In genomic region chr1:82225407-82226197, GRCh38 we compare ENCODE assay signal across 8 cellular contexts.
DNase-seq lines count a peak whose midpoint lies in the region; ATAC-seq and TF ChIP-seq lines count a peak whose summit lies in the region.

No MANE protein-coding gene starts in this region.

- ATAC-seq in Right ventricle myocardium inferior (peak; percentile 28), T-helper 17 cell (no peak), GM21619 (IDR thresholded peaks at IDR 0.05; ENCODE audit: unreplicated experiment) (no peak)

- H3K36me3 ChIP-seq in right atrium auricular region: no peaks in the 10 kb centered on the region
- H3K36me3 ChIP-seq in suprapubic skin: no peaks in the 10 kb centered on the region
- no peaks in the 10 kb centered on the region for H3K36me3 ChIP-seq in esophagus muscularis mucosa

- H3K4me1 ChIP-seq in right atrium auricular region: peaks cover 0 to 30% of the 10 kb centered on the region in 2 donors
- peaks cover 26% of the 10 kb centered on the region for H3K4me1 ChIP-seq in suprapubic skin
- peaks cover 6 to 25% (median 15%) of the 10 kb centered on the region in 4 donors for H3K4me1 ChIP-seq in esophagus muscularis mucosa

- H3K4me1 Mint-ChIP-seq in T-helper 17 cell: no peaks in the 10 kb centered on the region

- TF ChIP-seq POLR2A in suprapubic skin (IDR thresholded peaks at IDR 0.05) (no peak), esophagus muscularis mucosa (IDR thresholded peaks at IDR 0.05; ENCODE audit: low read depth) (no peak)

- H3K27me3 Mint-ChIP-seq in T-helper 17 cell: no peaks in the 10 kb centered on the region

- DNase-seq in Right ventricle myocardium inferior (ENCODE audit: missing footprints) (no peak), right atrium auricular region (ENCODE audit: low spot score) (no peak), NCI-H1105 (lab: John Stamatoyannopoulos, UW) (peak; percentile 95), dermis microvascular lymphatic vessel endothelial cell (ENCODE audit: low read depth in 2 of 2) (peak; percentile 49 to 75), suprapubic skin (ENCODE audit: low spot score in 2 of 2) (no peak), T-helper 17 cell (no peak), esophagus muscularis mucosa (ENCODE audit: extremely low spot score) (no peak)

- peak overlapping the region in 1 of 2 donors; percentile 10 for H3K27ac ChIP-seq in right atrium auricular region
- peak overlapping the region; percentile 36 for H3K27ac ChIP-seq in suprapubic skin
- no peak overlapping the region for H3K27ac ChIP-seq in esophagus muscularis mucosa (replicated peaks in 1 of 4)

- H3K36me3 Mint-ChIP-seq in T-helper 17 cell (ENCODE audit: low read depth): no peaks in the 10 kb centered on the region

- H3K9me3 ChIP-seq in right atrium auricular region (no peaks in the 10 kb centered on the region), suprapubic skin (no peaks in the 10 kb centered on the region), T-helper 17 cell (ENCODE audit: control insufficient read depth, low read length, poor library complexity, severe bottlenecking) (no peaks in the 10 kb centered on the region), esophagus muscularis mucosa (no peaks in the 10 kb centered on the region)

- TF ChIP-seq EP300 in suprapubic skin (IDR thresholded peaks at IDR 0.05): no peak
- no peak for TF ChIP-seq EP300 in esophagus muscularis mucosa (IDR thresholded peaks at IDR 0.05)

- H3K4me3 Mint-ChIP-seq in T-helper 17 cell: no peak overlapping the region

- intact Hi-C loops in Right ventricle myocardium inferior (cut with DNase I) (no loop called here), esophagus muscularis mucosa (cut with DNase I) (no loop called here)

- 10% methylated on average over 3 of the region's 3 CpGs for WGBS in suprapubic skin
- WGBS in esophagus muscularis mucosa: 39% methylated on average over 3 of the region's 3 CpGs

- TF ChIP-seq CTCF in right atrium auricular region (IDR thresholded peaks at IDR 0.05) (no peak), suprapubic skin (IDR thresholded peaks at IDR 0.05) (no peak), esophagus muscularis mucosa (IDR thresholded peaks at IDR 0.05) (no peak)

- H3K27me3 ChIP-seq in right atrium auricular region (no peaks in the 10 kb centered on the region), suprapubic skin (no peaks in the 10 kb centered on the region), esophagus muscularis mucosa (no peaks in the 10 kb centered on the region)

- H3K4me3 ChIP-seq in right atrium auricular region (no peak overlapping the region), suprapubic skin (no peak overlapping the region), esophagus muscularis mucosa (no peak overlapping the region)

- no peak overlapping the region for H3K27ac Mint-ChIP-seq in T-helper 17 cell

Comparison
In these comparisons a context has a peak if more than half of its experiments do, and no peak if none do; other contexts are left out.
1. DNase-seq: peak in NCI-H1105 (single experiment) and dermis microvascular lymphatic vessel endothelial cell (2 of 2); none in Right ventricle myocardium inferior (single experiment), right atrium auricular region (single experiment), suprapubic skin (0 of 2), T-helper 17 cell (0 of 3) and esophagus muscularis mucosa (single experiment).